In the genomic region with DNA sequence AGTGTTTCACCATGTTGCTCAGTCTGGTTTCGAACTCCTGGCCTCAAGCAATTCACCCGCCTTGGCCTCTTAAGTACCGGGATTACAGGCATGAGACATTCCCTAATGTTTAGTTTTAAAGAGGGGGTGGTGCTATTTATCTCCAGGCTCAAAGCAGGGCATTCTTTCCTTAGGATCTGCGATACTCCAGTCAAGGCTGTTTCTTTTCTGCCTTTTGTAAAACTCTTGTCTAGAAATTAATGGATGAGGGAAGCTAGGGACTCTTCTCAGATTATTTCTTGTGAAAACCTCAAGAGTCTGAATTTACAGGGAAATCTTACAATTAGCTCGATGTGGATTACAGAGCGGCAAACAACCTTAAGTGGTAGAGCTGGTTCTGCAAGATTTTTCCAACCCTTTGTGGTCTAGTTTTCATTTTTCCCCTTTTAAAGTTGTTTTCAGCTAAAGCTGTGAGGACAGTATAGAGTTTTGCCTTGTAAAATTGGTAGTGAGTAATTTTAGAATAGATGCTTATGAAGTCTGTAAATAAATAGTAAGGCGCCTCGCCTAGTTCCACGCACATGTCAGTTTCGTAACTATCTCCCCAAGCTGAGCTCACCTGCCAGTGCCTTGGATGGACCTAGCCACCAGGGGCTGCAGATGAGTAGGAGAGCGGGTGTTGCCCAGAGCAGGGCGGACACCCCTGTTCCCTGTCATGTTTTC, we compare ENCODE assay signal across 8 cellular contexts. TPM values are rescaled to one million over a fixed set of nuclear protein-coding genes. Genes with fewer than 3 reads are reported as not detected.
DNase-seq lines count a peak whose midpoint lies in the region; ATAC-seq and TF ChIP-seq lines count a peak whose summit lies in the region.

No MANE protein-coding gene starts in this region.

- H3K4me3 Mint-ChIP-seq in CD14-positive monocyte (no peak overlapping the region), brain (peak overlapping the region in 2 of 5 experiments; percentile 4 to 65)

- H3K4me3 ChIP-seq in HUES6 (ENCODE audit: low read depth, low read length), result peak overlapping the region; percentile 31; the same call in 1 of the 2 replicates
- H3K4me3 ChIP-seq in lower lobe of right lung, result no peak overlapping the region

- H3K36me3 ChIP-seq in HUES6 (ENCODE audit: control insufficient read depth, insufficient read depth, low read length), result peaks cover 2% of the 10 kb centered on the region; the same call in 1 of the 2 replicates
- no peaks in the 10 kb centered on the region for H3K36me3 ChIP-seq in lower lobe of right lung

- H3K36me3 Mint-ChIP-seq in CD14-positive monocyte, result peaks cover 14 to 29% of the 10 kb centered on the region in 2 donors
- peaks cover 3% of the 10 kb centered on the region for H3K36me3 Mint-ChIP-seq in brain

- H3K4me1 ChIP-seq in HUES6 (ENCODE audit: control insufficient read depth, insufficient read depth, low read length) (peaks cover 56% of the 10 kb centered on the region), lower lobe of right lung (peaks cover 48% of the 10 kb centered on the region)

- H3K9me3 Mint-ChIP-seq in CD14-positive monocyte (no peaks in the 10 kb centered on the region), brain (no peaks in the 10 kb centered on the region)

- no peak for DNase-seq in CD14-positive monocyte (ENCODE audit: low spot score)
- no peak for DNase-seq in lower lobe of right lung
- DNase-seq in SKM-1 (lab: John Stamatoyannopoulos, UW; ENCODE audit: unreplicated experiment), result no peak
- DNase-seq in GM13976 (ENCODE audit: low spot score), result no peak

- TF ChIP-seq CTCF in CD14-positive monocyte (IDR thresholded peaks at IDR 0.05) (no peak), brain (conservative IDR thresholded peaks at IDR 0.05) (no peak), lower lobe of right lung (IDR thresholded peaks at IDR 0.05) (no peak), GM13976 (IDR thresholded peaks at IDR 0.05; ENCODE audit: borderline replicate concordance, control extremely low read depth, extremely low read depth, insufficient read depth, missing control alignments) (no peak)

- H3K4me1 Mint-ChIP-seq in CD14-positive monocyte (peaks cover 18% of the 10 kb centered on the region), brain (peaks cover 59% of the 10 kb centered on the region)

- peak; percentile 75 for ATAC-seq in lower lobe of right lung
- ATAC-seq in HG02973 (IDR thresholded peaks at IDR 0.05; ENCODE audit: unreplicated experiment), result no peak
- ATAC-seq in GM18870 (IDR thresholded peaks at IDR 0.05; ENCODE audit: unreplicated experiment), result no peak

- no peaks in the 10 kb centered on the region for H3K9me3 ChIP-seq in HUES6 (ENCODE audit: control insufficient read depth, insufficient read depth, low read depth, low read length)
- H3K9me3 ChIP-seq in lower lobe of right lung, result no peaks in the 10 kb centered on the region

- in situ Hi-C loops in GM13976 (cut with MboI; ENCODE audit: low sequenced_read_pairs, unreplicated experiment), result no loop called here

- H3K27me3 Mint-ChIP-seq in CD14-positive monocyte (ENCODE audit: low read depth in 3 of 3) (peaks cover 0 to 4% (median 0%) of the 10 kb centered on the region in 3 donors), brain (peaks cover 3% of the 10 kb centered on the region)

- no peaks in the 10 kb centered on the region for H3K27me3 ChIP-seq in HUES6 (ENCODE audit: control insufficient read depth, insufficient read depth, low read length)
- H3K27me3 ChIP-seq in lower lobe of right lung (ENCODE audit: low read depth), result no peaks in the 10 kb centered on the region

- H3K27ac Mint-ChIP-seq in CD14-positive monocyte (peak overlapping the region; percentile 24 to 86 (median 71)), brain (peak overlapping the region in 4 of 5 experiments; percentile 68 to 79 (median 70))

- peak overlapping the region; percentile 71 for H3K9ac ChIP-seq in HUES6 (ENCODE audit: low read length)

- intact Hi-C loops in CD14-positive monocyte (cut with micrococcal nuclease) (no loop called here), lower lobe of right lung (cut with DNase I) (no loop called here)

- H3K27ac ChIP-seq in HUES6 (ENCODE audit: low read depth, low read length) (peak overlapping the region; percentile 41), lower lobe of right lung (peak overlapping the region; percentile 48)

RNA-seq across cellular contexts. Expression of a gene that starts 53.1 kb away (rescaled TPM):
- polyA plus RNA-seq in CD14-positive monocyte, result 10 to 100 TPM; 17.6 to 28.0 TPM
- 61.2 TPM for polyA plus RNA-seq in brain (ENCODE audit: insufficient read depth, low read depth, low replicate concordance)
- 118 TPM for total RNA-seq in lower lobe of right lung

Comparison
In these comparisons a context has a peak if more than half of its experiments do, and no peak if none do; other contexts are left out.
1. ATAC-seq: peak in lower lobe of right lung (2 of 2); none in HG02973 (single experiment) and GM18870 (single experiment).